In the genomic region with DNA sequence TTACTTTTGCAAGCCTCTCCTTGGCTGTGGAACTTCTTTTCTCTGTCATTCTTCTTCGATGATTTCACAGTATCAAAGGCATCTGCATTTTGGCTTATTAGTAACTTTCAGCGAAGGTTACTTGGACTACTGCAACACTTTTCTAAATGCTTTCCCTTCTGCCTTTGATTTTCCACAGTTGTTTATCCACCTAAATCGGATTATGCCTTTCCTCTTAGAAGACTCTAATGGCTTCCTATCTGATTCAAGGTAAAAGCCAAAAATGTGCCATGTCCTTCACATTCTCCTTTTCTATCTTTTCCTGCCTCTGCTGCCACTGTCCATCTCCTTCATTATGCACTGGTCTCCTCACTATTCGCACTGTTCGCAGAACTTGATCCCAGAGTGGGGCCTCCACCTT, we compare ENCODE assay signal across 2 cellular contexts.
TF ChIP-seq lines count a peak whose summit lies in the region.

No MANE protein-coding gene starts in this region.

TF ChIP-seq in GM23338, 12 proteins besides CTCF, POLR2A, EP300 and RAD21 (continues in another document):
- no peak for TF ChIP-seq ZNF331 (CRISPR knock-in tag; IDR thresholded peaks at IDR 0.05; ENCODE audit: low read depth)
- no peak for TF ChIP-seq NANOG (IDR thresholded peaks at IDR 0.05; ENCODE audit: borderline replicate concordance)
- TF ChIP-seq ZNF114 (CRISPR knock-in tag; IDR thresholded peaks at IDR 0.05): no peak
- TF ChIP-seq, protein P1, sequence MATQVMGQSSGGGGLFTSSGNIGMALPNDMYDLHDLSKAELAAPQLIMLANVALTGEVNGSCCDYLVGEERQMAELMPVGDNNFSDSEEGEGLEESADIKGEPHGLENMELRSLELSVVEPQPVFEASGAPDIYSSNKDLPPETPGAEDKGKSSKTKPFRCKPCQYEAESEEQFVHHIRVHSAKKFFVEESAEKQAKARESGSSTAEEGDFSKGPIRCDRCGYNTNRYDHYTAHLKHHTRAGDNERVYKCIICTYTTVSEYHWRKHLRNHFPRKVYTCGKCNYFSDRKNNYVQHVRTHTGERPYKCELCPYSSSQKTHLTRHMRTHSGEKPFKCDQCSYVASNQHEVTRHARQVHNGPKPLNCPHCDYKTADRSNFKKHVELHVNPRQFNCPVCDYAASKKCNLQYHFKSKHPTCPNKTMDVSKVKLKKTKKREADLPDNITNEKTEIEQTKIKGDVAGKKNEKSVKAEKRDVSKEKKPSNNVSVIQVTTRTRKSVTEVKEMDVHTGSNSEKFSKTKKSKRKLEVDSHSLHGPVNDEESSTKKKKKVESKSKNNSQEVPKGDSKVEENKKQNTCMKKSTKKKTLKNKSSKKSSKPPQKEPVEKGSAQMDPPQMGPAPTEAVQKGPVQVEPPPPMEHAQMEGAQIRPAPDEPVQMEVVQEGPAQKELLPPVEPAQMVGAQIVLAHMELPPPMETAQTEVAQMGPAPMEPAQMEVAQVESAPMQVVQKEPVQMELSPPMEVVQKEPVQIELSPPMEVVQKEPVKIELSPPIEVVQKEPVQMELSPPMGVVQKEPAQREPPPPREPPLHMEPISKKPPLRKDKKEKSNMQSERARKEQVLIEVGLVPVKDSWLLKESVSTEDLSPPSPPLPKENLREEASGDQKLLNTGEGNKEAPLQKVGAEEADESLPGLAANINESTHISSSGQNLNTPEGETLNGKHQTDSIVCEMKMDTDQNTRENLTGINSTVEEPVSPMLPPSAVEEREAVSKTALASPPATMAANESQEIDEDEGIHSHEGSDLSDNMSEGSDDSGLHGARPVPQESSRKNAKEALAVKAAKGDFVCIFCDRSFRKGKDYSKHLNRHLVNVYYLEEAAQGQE (IDR thresholded peaks at IDR 0.05; ENCODE audit: unreplicated experiment): no peak
- no peak for TF ChIP-seq CREB1 (CRISPR knock-in tag; IDR thresholded peaks at IDR 0.05; ENCODE audit: low read depth)
- TF ChIP-seq, protein P2, sequence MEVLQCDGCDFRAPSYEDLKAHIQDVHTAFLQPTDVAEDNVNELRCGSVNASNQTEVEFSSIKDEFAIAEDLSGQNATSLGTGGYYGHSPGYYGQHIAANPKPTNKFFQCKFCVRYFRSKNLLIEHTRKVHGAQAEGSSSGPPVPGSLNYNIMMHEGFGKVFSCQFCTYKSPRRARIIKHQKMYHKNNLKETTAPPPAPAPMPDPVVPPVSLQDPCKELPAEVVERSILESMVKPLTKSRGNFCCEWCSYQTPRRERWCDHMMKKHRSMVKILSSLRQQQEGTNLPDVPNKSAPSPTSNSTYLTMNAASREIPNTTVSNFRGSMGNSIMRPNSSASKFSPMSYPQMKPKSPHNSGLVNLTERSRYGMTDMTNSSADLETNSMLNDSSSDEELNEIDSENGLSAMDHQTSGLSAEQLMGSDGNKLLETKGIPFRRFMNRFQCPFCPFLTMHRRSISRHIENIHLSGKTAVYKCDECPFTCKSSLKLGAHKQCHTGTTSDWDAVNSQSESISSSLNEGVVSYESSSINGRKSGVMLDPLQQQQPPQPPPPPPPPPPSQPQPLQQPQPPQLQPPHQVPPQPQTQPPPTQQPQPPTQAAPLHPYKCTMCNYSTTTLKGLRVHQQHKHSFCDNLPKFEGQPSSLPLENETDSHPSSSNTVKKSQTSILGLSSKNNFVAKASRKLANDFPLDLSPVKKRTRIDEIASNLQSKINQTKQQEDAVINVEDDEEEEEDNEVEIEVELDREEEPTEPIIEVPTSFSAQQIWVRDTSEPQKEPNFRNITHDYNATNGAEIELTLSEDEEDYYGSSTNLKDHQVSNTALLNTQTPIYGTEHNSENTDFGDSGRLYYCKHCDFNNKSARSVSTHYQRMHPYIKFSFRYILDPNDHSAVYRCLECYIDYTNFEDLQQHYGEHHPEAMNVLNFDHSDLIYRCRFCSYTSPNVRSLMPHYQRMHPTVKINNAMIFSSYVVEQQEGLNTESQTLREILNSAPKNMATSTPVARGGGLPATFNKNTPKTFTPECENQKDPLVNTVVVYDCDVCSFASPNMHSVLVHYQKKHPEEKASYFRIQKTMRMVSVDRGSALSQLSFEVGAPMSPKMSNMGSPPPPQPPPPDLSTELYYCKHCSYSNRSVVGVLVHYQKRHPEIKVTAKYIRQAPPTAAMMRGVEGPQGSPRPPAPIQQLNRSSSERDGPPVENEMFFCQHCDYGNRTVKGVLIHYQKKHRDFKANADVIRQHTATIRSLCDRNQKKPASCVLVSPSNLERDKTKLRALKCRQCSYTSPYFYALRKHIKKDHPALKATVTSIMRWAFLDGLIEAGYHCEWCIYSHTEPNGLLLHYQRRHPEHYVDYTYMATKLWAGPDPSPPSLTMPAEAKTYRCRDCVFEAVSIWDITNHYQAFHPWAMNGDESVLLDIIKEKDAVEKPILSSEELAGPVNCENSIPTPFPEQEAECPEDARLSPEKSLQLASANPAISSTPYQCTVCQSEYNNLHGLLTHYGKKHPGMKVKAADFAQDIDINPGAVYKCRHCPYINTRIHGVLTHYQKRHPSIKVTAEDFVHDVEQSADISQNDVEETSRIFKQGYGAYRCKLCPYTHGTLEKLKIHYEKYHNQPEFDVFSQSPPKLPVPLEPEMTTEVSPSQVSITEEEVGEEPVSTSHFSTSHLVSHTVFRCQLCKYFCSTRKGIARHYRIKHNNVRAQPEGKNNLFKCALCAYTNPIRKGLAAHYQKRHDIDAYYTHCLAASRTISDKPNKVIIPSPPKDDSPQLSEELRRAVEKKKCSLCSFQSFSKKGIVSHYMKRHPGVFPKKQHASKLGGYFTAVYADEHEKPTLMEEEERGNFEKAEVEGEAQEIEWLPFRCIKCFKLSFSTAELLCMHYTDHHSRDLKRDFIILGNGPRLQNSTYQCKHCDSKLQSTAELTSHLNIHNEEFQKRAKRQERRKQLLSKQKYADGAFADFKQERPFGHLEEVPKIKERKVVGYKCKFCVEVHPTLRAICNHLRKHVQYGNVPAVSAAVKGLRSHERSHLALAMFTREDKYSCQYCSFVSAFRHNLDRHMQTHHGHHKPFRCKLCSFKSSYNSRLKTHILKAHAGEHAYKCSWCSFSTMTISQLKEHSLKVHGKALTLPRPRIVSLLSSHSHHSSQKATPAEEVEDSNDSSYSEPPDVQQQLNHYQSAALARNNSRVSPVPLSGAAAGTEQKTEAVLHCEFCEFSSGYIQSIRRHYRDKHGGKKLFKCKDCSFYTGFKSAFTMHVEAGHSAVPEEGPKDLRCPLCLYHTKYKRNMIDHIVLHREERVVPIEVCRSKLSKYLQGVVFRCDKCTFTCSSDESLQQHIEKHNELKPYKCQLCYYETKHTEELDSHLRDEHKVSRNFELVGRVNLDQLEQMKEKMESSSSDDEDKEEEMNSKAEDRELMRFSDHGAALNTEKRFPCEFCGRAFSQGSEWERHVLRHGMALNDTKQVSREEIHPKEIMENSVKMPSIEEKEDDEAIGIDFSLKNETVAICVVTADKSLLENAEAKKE (CRISPR knock-in tag; IDR thresholded peaks at IDR 0.05): no peak
- no peak for TF ChIP-seq JUNB (IDR thresholded peaks at IDR 0.05; ENCODE audit: unreplicated experiment)
- no peak for TF ChIP-seq EZH2phosphoT487 (IDR thresholded peaks at IDR 0.05; ENCODE audit: unreplicated experiment)
- TF ChIP-seq, protein P3, sequence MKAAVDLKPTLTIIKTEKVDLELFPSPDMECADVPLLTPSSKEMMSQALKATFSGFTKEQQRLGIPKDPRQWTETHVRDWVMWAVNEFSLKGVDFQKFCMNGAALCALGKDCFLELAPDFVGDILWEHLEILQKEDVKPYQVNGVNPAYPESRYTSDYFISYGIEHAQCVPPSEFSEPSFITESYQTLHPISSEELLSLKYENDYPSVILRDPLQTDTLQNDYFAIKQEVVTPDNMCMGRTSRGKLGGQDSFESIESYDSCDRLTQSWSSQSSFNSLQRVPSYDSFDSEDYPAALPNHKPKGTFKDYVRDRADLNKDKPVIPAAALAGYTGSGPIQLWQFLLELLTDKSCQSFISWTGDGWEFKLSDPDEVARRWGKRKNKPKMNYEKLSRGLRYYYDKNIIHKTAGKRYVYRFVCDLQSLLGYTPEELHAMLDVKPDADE (IDR thresholded peaks at IDR 0.05): no peak
- TF ChIP-seq POLR2AphosphoS5 (IDR thresholded peaks at IDR 0.05; ENCODE audit: low read depth): no peak

TF ChIP-seq in SK-N-SH, 30 proteins besides CTCF, POLR2A, EP300 and RAD21 (continued from another document):
- no peak for TF ChIP-seq YY1 (IDR thresholded peaks at IDR 0.05; ENCODE audit: low read depth)
- no peak for TF ChIP-seq CHD2 (IDR thresholded peaks at IDR 0.05; ENCODE audit: low read length, partially characterized antibody)
- no peak for TF ChIP-seq JUND (IDR thresholded peaks at IDR 0.05)
- TF ChIP-seq RFX5 (IDR thresholded peaks at IDR 0.05; ENCODE audit: low read length): no peak
- TF ChIP-seq, protein P4, sequence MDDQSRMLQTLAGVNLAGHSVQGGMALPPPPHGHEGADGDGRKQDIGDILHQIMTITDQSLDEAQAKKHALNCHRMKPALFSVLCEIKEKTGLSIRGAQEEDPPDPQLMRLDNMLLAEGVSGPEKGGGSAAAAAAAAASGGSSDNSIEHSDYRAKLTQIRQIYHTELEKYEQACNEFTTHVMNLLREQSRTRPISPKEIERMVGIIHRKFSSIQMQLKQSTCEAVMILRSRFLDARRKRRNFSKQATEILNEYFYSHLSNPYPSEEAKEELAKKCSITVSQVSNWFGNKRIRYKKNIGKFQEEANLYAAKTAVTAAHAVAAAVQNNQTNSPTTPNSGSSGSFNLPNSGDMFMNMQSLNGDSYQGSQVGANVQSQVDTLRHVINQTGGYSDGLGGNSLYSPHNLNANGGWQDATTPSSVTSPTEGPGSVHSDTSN (IDR thresholded peaks at IDR 0.05): no peak
- 0 out of 2 replicates have a peak, but pooled peaks have one; percentile 33 for TF ChIP-seq GATA2 (CRISPR knock-in tag; IDR thresholded peaks at IDR 0.05)
